ENCODE assay signal across 14 cellular contexts in the genomic region with DNA sequence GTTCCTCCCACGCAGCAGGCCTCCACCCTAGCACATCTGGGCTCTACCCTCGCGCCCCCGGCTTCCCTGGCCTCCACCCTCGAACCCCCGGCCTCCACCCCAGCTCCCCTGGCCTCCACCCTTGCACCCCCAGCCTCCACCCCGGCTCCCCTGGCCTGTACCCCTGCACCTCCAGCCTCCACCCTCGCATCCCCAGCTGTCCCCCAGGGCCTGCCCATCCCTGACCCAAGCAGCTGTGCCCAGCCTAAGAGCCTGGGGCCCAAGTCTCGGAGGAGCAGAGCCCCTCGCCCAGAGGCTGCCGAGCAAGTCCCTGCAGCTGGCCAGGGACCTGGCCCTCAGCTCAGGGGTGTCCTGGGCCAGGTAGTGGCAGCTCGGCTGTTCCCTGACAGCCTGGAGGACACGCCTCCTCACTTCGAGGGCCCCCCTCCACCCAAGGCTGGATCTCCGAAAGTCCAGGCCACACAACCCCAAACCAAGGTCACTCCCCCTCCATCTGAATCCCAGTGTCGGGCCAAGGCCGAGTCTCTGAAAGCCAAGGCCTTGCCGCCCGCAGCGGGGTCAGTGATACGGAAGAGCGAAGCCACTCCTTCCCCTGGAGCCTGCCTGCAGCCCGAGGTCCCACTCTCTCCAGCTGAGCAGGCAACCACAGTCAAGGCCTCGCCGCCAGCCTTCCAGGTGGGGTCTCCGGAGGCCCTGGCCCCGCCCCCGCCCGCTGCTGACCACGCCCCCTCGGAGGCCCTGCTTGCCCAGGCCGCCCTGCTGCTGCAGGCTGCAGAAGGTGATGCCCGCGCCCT. TPM values are rescaled to one million over a fixed set of nuclear protein-coding genes. Genes with fewer than 3 reads are reported as not detected.
DNase-seq lines count a peak whose midpoint lies in the region; ATAC-seq and TF ChIP-seq lines count a peak whose summit lies in the region.
"Had no signal": no experiment of that assay in that cellular context is flagged by ENCODE, and none has a peak within 500 bp of the region (broad histone marks: within the 10 kb centered on the region; RNA-seq: fewer than 3 reads in every experiment).

No MANE protein-coding gene starts in this region.

- no peaks in the 10 kb centered on the region for H3K36me3 ChIP-seq in mucosa of descending colon (ENCODE audit: low read depth)

- intact Hi-C loops in natural killer cell (cut with micrococcal nuclease) (no loop called here), mucosa of descending colon (cut with DNase I, micrococcal nuclease) (no loop called here)

- no peaks in the 10 kb centered on the region for H3K9me3 Mint-ChIP-seq in natural killer cell treated with Interleukin-12 subunit alpha and Interleukin-12 subunit beta and Interleukin-15 and Interleukin-18, amount 100 ng/mL, for 72 hours
- no peaks in the 10 kb centered on the region for H3K9me3 Mint-ChIP-seq in natural killer cell
- H3K9me3 Mint-ChIP-seq: naive thymus-derived CD8-positive, alpha-beta T cell had no signal

- no peaks in the 10 kb centered on the region for H3K9me3 ChIP-seq in mucosa of descending colon

- H3K27me3 Mint-ChIP-seq in natural killer cell treated with Interleukin-12 subunit alpha and Interleukin-12 subunit beta and Interleukin-15 and Interleukin-18, amount 100 ng/mL, for 72 hours: no peaks in the 10 kb centered on the region
- H3K27me3 Mint-ChIP-seq in natural killer cell (ENCODE audit: low read depth in 2 of 2): no peaks in the 10 kb centered on the region
- H3K27me3 Mint-ChIP-seq: naive thymus-derived CD8-positive, alpha-beta T cell had no signal

- ATAC-seq in natural killer cell treated with Interleukin-12 subunit alpha and Interleukin-12 subunit beta and Interleukin-15 and Interleukin-18, amount 100 ng/mL, for 72 hours: peak; percentile 12 to 31
- ATAC-seq in natural killer cell (no peak), esophagus mucosa (peak; percentile 20), mucosa of descending colon (peak; percentile 25), HG03045 (IDR thresholded peaks at IDR 0.05; ENCODE audit: unreplicated experiment) (no peak), HG03135 (IDR thresholded peaks at IDR 0.05; ENCODE audit: unreplicated experiment) (no peak)
- ATAC-seq: activated CD4-positive, CD25-positive, alpha-beta regulatory T cell treated with anti-CD3 and anti-CD28 coated beads, Interleukin-2, amount 50 U/mL, for 24 hours; naive thymus-derived CD8-positive, alpha-beta T cell had no signal

- H3K4me1 Mint-ChIP-seq in natural killer cell treated with Interleukin-12 subunit alpha and Interleukin-12 subunit beta and Interleukin-15 and Interleukin-18, amount 100 ng/mL, for 72 hours (ENCODE audit: low read depth in 2 of 2): peaks cover 0 to 4% of the 10 kb centered on the region in 2 donors
- no peaks in the 10 kb centered on the region for H3K4me1 Mint-ChIP-seq in natural killer cell

- no peaks in the 10 kb centered on the region for H3K36me3 Mint-ChIP-seq in natural killer cell treated with Interleukin-12 subunit alpha and Interleukin-12 subunit beta and Interleukin-15 and Interleukin-18, amount 100 ng/mL, for 72 hours
- no peaks in the 10 kb centered on the region for H3K36me3 Mint-ChIP-seq in natural killer cell

- no peaks in the 10 kb centered on the region for H3K4me1 ChIP-seq in mucosa of descending colon (ENCODE audit: low read depth)

- no peak overlapping the region for H3K4me3 Mint-ChIP-seq in natural killer cell treated with Interleukin-12 subunit alpha and Interleukin-12 subunit beta and Interleukin-15 and Interleukin-18, amount 100 ng/mL, for 72 hours
- H3K4me3 Mint-ChIP-seq in natural killer cell: no peak overlapping the region
- H3K4me3 Mint-ChIP-seq: naive thymus-derived CD8-positive, alpha-beta T cell had no signal

- TF ChIP-seq CTCF in natural killer cell (IDR thresholded peaks at IDR 0.05) (no peak), mucosa of descending colon (IDR thresholded peaks at IDR 0.05) (no peak)

- H3K27ac Mint-ChIP-seq in natural killer cell treated with Interleukin-12 subunit alpha and Interleukin-12 subunit beta and Interleukin-15 and Interleukin-18, amount 100 ng/mL, for 72 hours: no peak overlapping the region
- no peak overlapping the region for H3K27ac Mint-ChIP-seq in natural killer cell

- H3K4me3 ChIP-seq in mucosa of descending colon: no peak overlapping the region
- H3K4me3 ChIP-seq: dorsolateral prefrontal cortex had no signal

- DNase-seq in natural killer cell treated with Interleukin-12 subunit alpha and Interleukin-12 subunit beta and Interleukin-15 and Interleukin-18, amount 100 ng/mL, for 72 hours (ENCODE audit: low spot score): no peak
- no peak for DNase-seq in natural killer cell
- no peak for DNase-seq in mucosa of descending colon
- DNase-seq in NCI-H69 (lab: John Stamatoyannopoulos, UW): no peak
- DNase-seq in NCI-H1092 treated with DMSO at 0.1 percent for 48 hours (lab: John Stamatoyannopoulos, UW): no peak
- DNase-seq: amygdala; dorsolateral prefrontal cortex; naive thymus-derived CD8-positive, alpha-beta T cell; NCI-H2081; trophoblast cell had no signal

RNA-seq across cellular contexts. Expression of a gene that starts 7.9 kb away (rescaled TPM):
- 10 to 100 TPM; 31.5 to 45.0 TPM for total RNA-seq in natural killer cell treated with Interleukin-12 subunit alpha and Interleukin-12 subunit beta and Interleukin-15 and Interleukin-18, amount 100 ng/mL, for 72 hours
- total RNA-seq in natural killer cell (10 to 100 TPM; 34.4 to 39.3 (median 37.5) TPM), esophagus mucosa (3.9 TPM), mucosa of descending colon (10 to 100 TPM; 14.4 to 16.0 (median 14.6) TPM)

RNA-seq across cellular contexts. Expression of a gene that starts 9.5 kb away (rescaled TPM):
- total RNA-seq in natural killer cell treated with Interleukin-12 subunit alpha and Interleukin-12 subunit beta and Interleukin-15 and Interleukin-18, amount 100 ng/mL, for 72 hours: 10 to 100 TPM; 36.2 to 53.8 TPM
- 10 to 100 TPM; 33.1 to 40.2 (median 35.9) TPM for total RNA-seq in natural killer cell
- 14.7 TPM for total RNA-seq in esophagus mucosa
- 10 to 100 TPM; 21.7 to 26.5 (median 26.0) TPM for total RNA-seq in mucosa of descending colon

RNA-seq across cellular contexts. Expression of a gene that starts 10.7 kb away (rescaled TPM):
- total RNA-seq in natural killer cell treated with Interleukin-12 subunit alpha and Interleukin-12 subunit beta and Interleukin-15 and Interleukin-18, amount 100 ng/mL, for 72 hours: not detected
- not detected for total RNA-seq in natural killer cell
- 2.6 TPM for total RNA-seq in esophagus mucosa
- 100 to 1,000 TPM in 1 of 3 donors, 10 to 100 TPM in 1, 1 to 10 TPM in 1; 3.9 to 122 (median 22.9) TPM for total RNA-seq in mucosa of descending colon
- total RNA-seq: naive thymus-derived CD8-positive, alpha-beta T cell had no signal

RNA-seq across cellular contexts. Expression of a gene that starts 19.1 kb away (rescaled TPM):
- total RNA-seq in natural killer cell treated with Interleukin-12 subunit alpha and Interleukin-12 subunit beta and Interleukin-15 and Interleukin-18, amount 100 ng/mL, for 72 hours: 10 to 100 TPM in 1 of 2 donors, 1 to 10 TPM in 1; 9.6 to 24.7 TPM
- total RNA-seq in natural killer cell (10 to 100 TPM; 16.7 to 22.1 (median 18.2) TPM), esophagus mucosa (3.0 TPM), mucosa of descending colon (10 to 100 TPM in 1 of 3 donors, 1 to 10 TPM in 2; 7.6 to 14.3 (median 8.6) TPM)

RNA-seq across cellular contexts. Expression of a gene that starts 22.0 kb away (rescaled TPM):
- 10 to 100 TPM; 66.4 to 84.2 TPM for total RNA-seq in natural killer cell treated with Interleukin-12 subunit alpha and Interleukin-12 subunit beta and Interleukin-15 and Interleukin-18, amount 100 ng/mL, for 72 hours
- 10 to 100 TPM; 38.5 to 45.0 (median 41.0) TPM for total RNA-seq in natural killer cell
- 56.9 TPM for total RNA-seq in esophagus mucosa
- total RNA-seq in mucosa of descending colon: 10 to 100 TPM; 56.7 to 92.1 (median 90.2) TPM

Comparison
In these comparisons a context has a peak if more than half of its experiments do, and no peak if none do; other contexts are left out.
1. ATAC-seq: peak in natural killer cell treated with Interleukin-12 subunit alpha and Interleukin-12 subunit beta and Interleukin-15 and Interleukin-18, amount 100 ng/mL, for 72 hours (2 of 2), esophagus mucosa (single experiment) and mucosa of descending colon (single experiment); none in natural killer cell (0 of 3), HG03045 (single experiment) and HG03135 (single experiment).